1 cellular context compared by ENCODE assay signal in genomic region chr15:78038585-78039247, GRCh38.
TF ChIP-seq lines count a peak whose summit lies in the region.

No MANE protein-coding gene starts in this region.

TF ChIP-seq in WTC11, 78 proteins besides CTCF, POLR2A, EP300 and RAD21 (continued from another document):
- TF ChIP-seq, protein P1, sequence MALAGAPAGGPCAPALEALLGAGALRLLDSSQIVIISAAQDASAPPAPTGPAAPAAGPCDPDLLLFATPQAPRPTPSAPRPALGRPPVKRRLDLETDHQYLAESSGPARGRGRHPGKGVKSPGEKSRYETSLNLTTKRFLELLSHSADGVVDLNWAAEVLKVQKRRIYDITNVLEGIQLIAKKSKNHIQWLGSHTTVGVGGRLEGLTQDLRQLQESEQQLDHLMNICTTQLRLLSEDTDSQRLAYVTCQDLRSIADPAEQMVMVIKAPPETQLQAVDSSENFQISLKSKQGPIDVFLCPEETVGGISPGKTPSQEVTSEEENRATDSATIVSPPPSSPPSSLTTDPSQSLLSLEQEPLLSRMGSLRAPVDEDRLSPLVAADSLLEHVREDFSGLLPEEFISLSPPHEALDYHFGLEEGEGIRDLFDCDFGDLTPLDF (CRISPR knock-in tag; IDR thresholded peaks at IDR 0.05) = no peak
- TF ChIP-seq USF1 (CRISPR knock-in tag; IDR thresholded peaks at IDR 0.05) = no peak
- TF ChIP-seq, protein P2, sequence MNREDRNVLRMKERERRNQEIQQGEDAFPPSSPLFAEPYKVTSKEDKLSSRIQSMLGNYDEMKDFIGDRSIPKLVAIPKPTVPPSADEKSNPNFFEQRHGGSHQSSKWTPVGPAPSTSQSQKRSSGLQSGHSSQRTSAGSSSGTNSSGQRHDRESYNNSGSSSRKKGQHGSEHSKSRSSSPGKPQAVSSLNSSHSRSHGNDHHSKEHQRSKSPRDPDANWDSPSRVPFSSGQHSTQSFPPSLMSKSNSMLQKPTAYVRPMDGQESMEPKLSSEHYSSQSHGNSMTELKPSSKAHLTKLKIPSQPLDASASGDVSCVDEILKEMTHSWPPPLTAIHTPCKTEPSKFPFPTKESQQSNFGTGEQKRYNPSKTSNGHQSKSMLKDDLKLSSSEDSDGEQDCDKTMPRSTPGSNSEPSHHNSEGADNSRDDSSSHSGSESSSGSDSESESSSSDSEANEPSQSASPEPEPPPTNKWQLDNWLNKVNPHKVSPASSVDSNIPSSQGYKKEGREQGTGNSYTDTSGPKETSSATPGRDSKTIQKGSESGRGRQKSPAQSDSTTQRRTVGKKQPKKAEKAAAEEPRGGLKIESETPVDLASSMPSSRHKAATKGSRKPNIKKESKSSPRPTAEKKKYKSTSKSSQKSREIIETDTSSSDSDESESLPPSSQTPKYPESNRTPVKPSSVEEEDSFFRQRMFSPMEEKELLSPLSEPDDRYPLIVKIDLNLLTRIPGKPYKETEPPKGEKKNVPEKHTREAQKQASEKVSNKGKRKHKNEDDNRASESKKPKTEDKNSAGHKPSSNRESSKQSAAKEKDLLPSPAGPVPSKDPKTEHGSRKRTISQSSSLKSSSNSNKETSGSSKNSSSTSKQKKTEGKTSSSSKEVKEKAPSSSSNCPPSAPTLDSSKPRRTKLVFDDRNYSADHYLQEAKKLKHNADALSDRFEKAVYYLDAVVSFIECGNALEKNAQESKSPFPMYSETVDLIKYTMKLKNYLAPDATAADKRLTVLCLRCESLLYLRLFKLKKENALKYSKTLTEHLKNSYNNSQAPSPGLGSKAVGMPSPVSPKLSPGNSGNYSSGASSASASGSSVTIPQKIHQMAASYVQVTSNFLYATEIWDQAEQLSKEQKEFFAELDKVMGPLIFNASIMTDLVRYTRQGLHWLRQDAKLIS (CRISPR knock-in tag; IDR thresholded peaks at IDR 0.05; ENCODE audit: borderline replicate concordance) = no peak
- TF ChIP-seq ESRRA (CRISPR knock-in tag; IDR thresholded peaks at IDR 0.05; ENCODE audit: borderline replicate concordance) = no peak
- no peak for TF ChIP-seq TEAD1 (CRISPR knock-in tag; IDR thresholded peaks at IDR 0.05)
- no peak for TF ChIP-seq ZNF671 (CRISPR knock-in tag; IDR thresholded peaks at IDR 0.05)
- TF ChIP-seq ZNF423 (CRISPR knock-in tag; IDR thresholded peaks at IDR 0.05) = no peak
- TF ChIP-seq, protein P3, sequence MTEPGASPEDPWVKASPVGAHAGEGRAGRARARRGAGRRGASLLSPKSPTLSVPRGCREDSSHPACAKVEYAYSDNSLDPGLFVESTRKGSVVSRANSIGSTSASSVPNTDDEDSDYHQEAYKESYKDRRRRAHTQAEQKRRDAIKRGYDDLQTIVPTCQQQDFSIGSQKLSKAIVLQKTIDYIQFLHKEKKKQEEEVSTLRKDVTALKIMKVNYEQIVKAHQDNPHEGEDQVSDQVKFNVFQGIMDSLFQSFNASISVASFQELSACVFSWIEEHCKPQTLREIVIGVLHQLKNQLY (CRISPR knock-in tag; IDR thresholded peaks at IDR 0.05) = no peak
- TF ChIP-seq IRF2 (CRISPR knock-in tag; IDR thresholded peaks at IDR 0.05; ENCODE audit: borderline replicate concordance, low read depth) = no peak
